In the genomic region with DNA sequence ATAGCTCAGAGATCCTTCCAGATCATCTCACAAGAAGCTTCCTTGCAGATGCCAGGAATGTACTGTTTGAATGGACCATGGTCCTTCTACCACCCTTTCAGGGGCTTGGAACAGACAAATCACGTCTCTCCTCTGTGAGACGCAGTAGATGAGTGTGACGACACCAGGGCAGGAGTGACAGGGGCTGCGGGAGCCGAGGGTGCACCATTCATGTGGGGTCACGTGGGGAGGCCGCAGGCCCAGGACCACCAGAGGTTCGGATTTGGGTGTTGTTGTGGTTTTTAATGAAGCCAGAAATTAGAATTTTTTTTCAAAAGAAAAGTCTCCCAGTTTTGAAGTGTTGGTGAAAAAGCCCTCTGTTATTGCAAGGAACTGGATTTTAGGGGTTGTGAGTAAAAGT, we compare ENCODE assay signal across 14 cellular contexts.
DNase-seq lines count a peak whose midpoint lies in the region; ATAC-seq and TF ChIP-seq lines count a peak whose summit lies in the region.
"Had no signal": no experiment of that assay in that cellular context is flagged by ENCODE, and none has a peak within 500 bp of the region (broad histone marks: within the 10 kb centered on the region; RNA-seq: fewer than 3 reads in every experiment).

No MANE protein-coding gene starts in this region.

- ATAC-seq in CD4-positive, CD25-positive, alpha-beta regulatory T cell (ENCODE audit: low read depth in 2 of 2): no peak
- ATAC-seq in activated naive CD8-positive, alpha-beta T cell treated with anti-CD3 and anti-CD28 coated beads, Interleukin-2, amount 50 U/mL, for 24 hours: no peak
- ATAC-seq in natural killer cell (peak in 1 of 3 donors; percentile 26), HG03095 (IDR thresholded peaks at IDR 0.05; ENCODE audit: unreplicated experiment) (no peak), HG03469 (IDR thresholded peaks at IDR 0.05; ENCODE audit: unreplicated experiment) (no peak)

- TF ChIP-seq CTCF in natural killer cell (IDR thresholded peaks at IDR 0.05) (no peak), suprapubic skin (IDR thresholded peaks at IDR 0.05) (no peak)

- H3K9me3 ChIP-seq in CD4-positive, CD25-positive, alpha-beta regulatory T cell (ENCODE audit: control insufficient read depth in 2 of 2, low read length in 2 of 2): no peaks in the 10 kb centered on the region
- no peaks in the 10 kb centered on the region for H3K9me3 ChIP-seq in suprapubic skin

- peaks cover 1% of the 10 kb centered on the region for H3K27me3 Mint-ChIP-seq in CD4-positive, CD25-positive, alpha-beta regulatory T cell
- no peaks in the 10 kb centered on the region for H3K27me3 Mint-ChIP-seq in IgD-negative memory B cell
- no peaks in the 10 kb centered on the region for H3K27me3 Mint-ChIP-seq in activated naive CD8-positive, alpha-beta T cell treated with anti-CD3 and anti-CD28 coated beads, Interleukin-2, amount 50 U/mL, for 24 hours
- no peaks in the 10 kb centered on the region for H3K27me3 Mint-ChIP-seq in natural killer cell (ENCODE audit: low read depth in 2 of 2)

- peaks cover 45% of the 10 kb centered on the region for H3K36me3 ChIP-seq in CD4-positive, CD25-positive, alpha-beta regulatory T cell (ENCODE audit: control insufficient read depth, insufficient read depth, low read length)
- peaks cover 9% of the 10 kb centered on the region for H3K36me3 ChIP-seq in suprapubic skin

- H3K36me3 Mint-ChIP-seq in CD4-positive, CD25-positive, alpha-beta regulatory T cell: peaks cover 29% of the 10 kb centered on the region
- H3K36me3 Mint-ChIP-seq in IgD-negative memory B cell: peaks cover 5% of the 10 kb centered on the region
- H3K36me3 Mint-ChIP-seq in activated naive CD8-positive, alpha-beta T cell treated with anti-CD3 and anti-CD28 coated beads, Interleukin-2, amount 50 U/mL, for 24 hours (ENCODE audit: low read depth): peaks cover 33% of the 10 kb centered on the region
- H3K36me3 Mint-ChIP-seq in natural killer cell: peaks cover 7% of the 10 kb centered on the region

- DNase-seq in CD4-positive, CD25-positive, alpha-beta regulatory T cell: no peak
- no peak for DNase-seq in activated naive CD8-positive, alpha-beta T cell treated with anti-CD3 and anti-CD28 coated beads, Interleukin-2, amount 50 U/mL, for 24 hours
- DNase-seq in natural killer cell: no peak
- DNase-seq in suprapubic skin (ENCODE audit: low spot score in 2 of 2): no peak
- DNase-seq: activated naive CD4-positive, alpha-beta T cell treated with Interleukin-2 at 50 U/mL for 16 hours; C1 segment of cervical spinal cord; islet precursor cell; mesenchymal stem cell; NCI-H187 treated with DMSO at 0.1 percent for 48 hours; NCI-H446; SHP77 treated with DMSO at 0.1 percent for 48 hours had no signal

- peak overlapping the region; percentile 62 to 98 (median 90) for H3K27ac Mint-ChIP-seq in CD4-positive, CD25-positive, alpha-beta regulatory T cell
- H3K27ac Mint-ChIP-seq in IgD-negative memory B cell: peak overlapping the region; percentile 82 to 96 (median 91)
- H3K27ac Mint-ChIP-seq in activated naive CD8-positive, alpha-beta T cell treated with anti-CD3 and anti-CD28 coated beads, Interleukin-2, amount 50 U/mL, for 24 hours: peak overlapping the region; percentile 72
- H3K27ac Mint-ChIP-seq in natural killer cell: peak overlapping the region in 1 of 2 donors; percentile 95

- H3K9me3 Mint-ChIP-seq in CD4-positive, CD25-positive, alpha-beta regulatory T cell: no peaks in the 10 kb centered on the region
- H3K9me3 Mint-ChIP-seq in IgD-negative memory B cell (no peaks in the 10 kb centered on the region), natural killer cell (no peaks in the 10 kb centered on the region)
- H3K9me3 Mint-ChIP-seq in activated naive CD8-positive, alpha-beta T cell treated with anti-CD3 and anti-CD28 coated beads, Interleukin-2, amount 50 U/mL, for 24 hours: peaks cover under 1% of the 10 kb centered on the region

- H3K4me1 Mint-ChIP-seq in CD4-positive, CD25-positive, alpha-beta regulatory T cell: peaks cover 17 to 70% (median 54%) of the 10 kb centered on the region in 4 donors
- peaks cover 56 to 70% (median 58%) of the 10 kb centered on the region in 3 donors for H3K4me1 Mint-ChIP-seq in IgD-negative memory B cell
- peaks cover 66% of the 10 kb centered on the region for H3K4me1 Mint-ChIP-seq in activated naive CD8-positive, alpha-beta T cell treated with anti-CD3 and anti-CD28 coated beads, Interleukin-2, amount 50 U/mL, for 24 hours
- H3K4me1 Mint-ChIP-seq in natural killer cell: peaks cover 75 to 76% of the 10 kb centered on the region in 2 donors

- H3K4me3 Mint-ChIP-seq in CD4-positive, CD25-positive, alpha-beta regulatory T cell: peak overlapping the region in 2 of 4 donors; percentile 46 to 63
- H3K4me3 Mint-ChIP-seq in IgD-negative memory B cell (peak overlapping the region in 3 of 4 donors; percentile 60 to 85 (median 77)), natural killer cell (peak overlapping the region; percentile 69)
- H3K4me3 Mint-ChIP-seq in activated naive CD8-positive, alpha-beta T cell treated with anti-CD3 and anti-CD28 coated beads, Interleukin-2, amount 50 U/mL, for 24 hours: peak overlapping the region; percentile 15

- H3K4me3 ChIP-seq in CD4-positive, CD25-positive, alpha-beta regulatory T cell (ENCODE audit: low read depth, low read length): no peak overlapping the region
- H3K4me3 ChIP-seq in suprapubic skin: no peak overlapping the region

- H3K27ac ChIP-seq in CD4-positive, CD25-positive, alpha-beta regulatory T cell (ENCODE audit: insufficient read depth, low read length, poor library complexity, severe bottlenecking): no peak overlapping the region
- H3K27ac ChIP-seq in suprapubic skin: no peak overlapping the region

- no peak for TF ChIP-seq POLR2A in suprapubic skin (IDR thresholded peaks at IDR 0.05)

- 88% methylated on average over 8 of the region's 8 CpGs for WGBS in suprapubic skin

- TF ChIP-seq EP300 in suprapubic skin (IDR thresholded peaks at IDR 0.05): no peak

- H3K4me1 ChIP-seq in CD4-positive, CD25-positive, alpha-beta regulatory T cell (ENCODE audit: control insufficient read depth, insufficient read depth, low read length, poor library complexity, severe bottlenecking): peaks cover 54% of the 10 kb centered on the region
- H3K4me1 ChIP-seq in suprapubic skin: no peaks in the 10 kb centered on the region

- intact Hi-C loops in natural killer cell (cut with micrococcal nuclease): no loop called here

- no peaks in the 10 kb centered on the region for H3K27me3 ChIP-seq in CD4-positive, CD25-positive, alpha-beta regulatory T cell (ENCODE audit: control insufficient read depth, insufficient read depth, low read length)
- H3K27me3 ChIP-seq in suprapubic skin: peaks cover 11% of the 10 kb centered on the region
